1 cellular context compared by ENCODE assay signal in the genomic region with DNA sequence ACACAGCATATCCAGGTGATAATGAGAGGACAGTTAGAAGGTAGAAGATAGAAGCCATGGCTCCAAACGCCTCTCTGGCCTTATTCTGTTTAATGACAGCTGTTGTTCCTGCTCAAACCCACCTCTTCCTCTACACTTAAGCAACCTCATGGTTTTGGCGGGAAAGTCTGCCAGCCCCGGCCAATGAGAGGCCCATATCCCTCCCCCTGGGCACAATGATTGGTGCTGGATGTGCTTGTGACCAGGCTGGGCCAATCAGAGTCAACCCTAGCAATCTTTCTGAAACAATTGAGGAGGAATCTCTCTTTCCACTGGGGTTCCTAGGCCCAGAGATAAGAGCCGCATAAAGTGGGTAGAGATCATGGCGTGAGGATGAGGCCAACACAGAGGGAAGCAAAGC.
TF ChIP-seq lines count a peak whose summit lies in the region.

No MANE protein-coding gene starts in this region.

TF ChIP-seq in H1, 55 proteins besides CTCF, POLR2A, EP300 and RAD21 (continued from another document):
- TF ChIP-seq, protein P1, sequence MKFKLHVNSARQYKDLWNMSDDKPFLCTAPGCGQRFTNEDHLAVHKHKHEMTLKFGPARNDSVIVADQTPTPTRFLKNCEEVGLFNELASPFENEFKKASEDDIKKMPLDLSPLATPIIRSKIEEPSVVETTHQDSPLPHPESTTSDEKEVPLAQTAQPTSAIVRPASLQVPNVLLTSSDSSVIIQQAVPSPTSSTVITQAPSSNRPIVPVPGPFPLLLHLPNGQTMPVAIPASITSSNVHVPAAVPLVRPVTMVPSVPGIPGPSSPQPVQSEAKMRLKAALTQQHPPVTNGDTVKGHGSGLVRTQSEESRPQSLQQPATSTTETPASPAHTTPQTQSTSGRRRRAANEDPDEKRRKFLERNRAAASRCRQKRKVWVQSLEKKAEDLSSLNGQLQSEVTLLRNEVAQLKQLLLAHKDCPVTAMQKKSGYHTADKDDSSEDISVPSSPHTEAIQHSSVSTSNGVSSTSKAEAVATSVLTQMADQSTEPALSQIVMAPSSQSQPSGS (IDR thresholded peaks at IDR 0.05; ENCODE audit: low read length): no peak
- TF ChIP-seq TEAD4 (IDR thresholded peaks at IDR 0.05; ENCODE audit: low read depth, low read length) (no peak), SP1 (IDR thresholded peaks at IDR 0.05; ENCODE audit: low read depth, low read length) (peak; percentile 78), KDM5A (IDR thresholded peaks at IDR 0.05; ENCODE audit: low read length) (no peak), SUZ12 (IDR thresholded peaks at IDR 0.05; ENCODE audit: low read length) (no peak), KDM1A (IDR thresholded peaks at IDR 0.05; ENCODE audit: borderline replicate concordance, low read length) (no peak), CHD1 (IDR thresholded peaks at IDR 0.05; ENCODE audit: low read depth, low read length) (no peak), POU5F1 (IDR thresholded peaks at IDR 0.05; ENCODE audit: low read depth, low read length) (no peak), ASH2L (IDR thresholded peaks at IDR 0.05; ENCODE audit: low read length) (no peak), CHD2 (IDR thresholded peaks at IDR 0.05; ENCODE audit: low read length) (0 out of 2 replicates have a peak, but pooled peaks have one; percentile 58)
- TF ChIP-seq, protein P2, sequence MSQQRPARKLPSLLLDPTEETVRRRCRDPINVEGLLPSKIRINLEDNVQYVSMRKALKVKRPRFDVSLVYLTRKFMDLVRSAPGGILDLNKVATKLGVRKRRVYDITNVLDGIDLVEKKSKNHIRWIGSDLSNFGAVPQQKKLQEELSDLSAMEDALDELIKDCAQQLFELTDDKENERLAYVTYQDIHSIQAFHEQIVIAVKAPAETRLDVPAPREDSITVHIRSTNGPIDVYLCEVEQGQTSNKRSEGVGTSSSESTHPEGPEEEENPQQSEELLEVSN (IDR thresholded peaks at IDR 0.05): peak; percentile 96
- TF ChIP-seq, protein P3, sequence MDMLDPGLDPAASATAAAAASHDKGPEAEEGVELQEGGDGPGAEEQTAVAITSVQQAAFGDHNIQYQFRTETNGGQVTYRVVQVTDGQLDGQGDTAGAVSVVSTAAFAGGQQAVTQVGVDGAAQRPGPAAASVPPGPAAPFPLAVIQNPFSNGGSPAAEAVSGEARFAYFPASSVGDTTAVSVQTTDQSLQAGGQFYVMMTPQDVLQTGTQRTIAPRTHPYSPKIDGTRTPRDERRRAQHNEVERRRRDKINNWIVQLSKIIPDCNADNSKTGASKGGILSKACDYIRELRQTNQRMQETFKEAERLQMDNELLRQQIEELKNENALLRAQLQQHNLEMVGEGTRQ (IDR thresholded peaks at IDR 0.05; ENCODE audit: low read length): peak; percentile 41; the same call in 1 of the 2 replicates
- TF ChIP-seq, protein P4, sequence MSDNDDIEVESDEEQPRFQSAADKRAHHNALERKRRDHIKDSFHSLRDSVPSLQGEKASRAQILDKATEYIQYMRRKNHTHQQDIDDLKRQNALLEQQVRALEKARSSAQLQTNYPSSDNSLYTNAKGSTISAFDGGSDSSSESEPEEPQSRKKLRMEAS (IDR thresholded peaks at IDR 0.05): peak; percentile 16; the same call in 1 of the 2 replicates
TF ChIP-seq in H1: peak in this region for 5.
